Comparison of ENCODE assay signal across 8 cellular contexts in the genomic region with DNA sequence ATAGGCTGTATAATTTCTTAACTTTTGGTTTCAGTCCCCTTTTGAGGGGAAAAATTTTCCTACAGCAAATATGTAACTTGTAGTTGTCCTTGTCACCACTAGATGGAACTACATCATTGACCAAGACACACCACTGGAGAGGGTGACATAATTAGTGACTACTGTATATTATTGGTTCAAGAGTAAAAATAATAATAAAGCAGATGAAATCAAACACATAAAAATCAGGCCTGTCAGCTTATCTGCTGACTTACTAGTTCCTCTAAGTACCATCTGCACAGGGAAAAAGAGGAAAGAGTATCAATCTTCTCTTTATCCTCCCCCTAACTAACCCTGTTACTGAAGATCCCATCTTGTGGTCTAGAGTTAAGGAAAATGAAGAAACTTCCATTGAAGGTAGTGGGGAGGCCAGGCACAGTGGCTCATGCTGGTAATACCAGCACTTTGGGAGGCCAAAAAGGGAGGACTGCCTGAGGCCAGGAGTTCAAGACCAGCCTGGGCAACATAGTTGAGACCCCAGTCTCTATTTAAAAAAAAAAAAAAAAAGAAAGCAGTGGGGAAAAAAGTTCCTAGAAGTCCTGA. TPM values are rescaled to one million over a fixed set of nuclear protein-coding genes. Genes with fewer than 3 reads are reported as not detected.
DNase-seq lines count a peak whose midpoint lies in the region; ATAC-seq, FAIRE-seq and TF ChIP-seq lines count a peak whose summit lies in the region.

No MANE protein-coding gene starts in this region.

- peaks cover 39% of the 10 kb centered on the region for H3K36me3 Mint-ChIP-seq in endodermal cell (ENCODE audit: low read depth)

- peaks cover 74% of the 10 kb centered on the region for H3K36me3 ChIP-seq in endodermal cell (ENCODE audit: control insufficient read depth, insufficient read depth, low read length)

- no peak overlapping the region for H3K4me3 Mint-ChIP-seq in endodermal cell

- peak; percentile 75 for FAIRE-seq in RCC 7860 (lab: Jason Lieb, UNC)

- peak; percentile 82 for TF ChIP-seq CTCF in endodermal cell (conservative IDR thresholded peaks at IDR 0.05)

- H3K4me3 ChIP-seq in endodermal cell (ENCODE audit: low read length), result no peak overlapping the region

- H3K9ac ChIP-seq in endodermal cell (ENCODE audit: extremely low read depth, low read length, poor library complexity, severe bottlenecking), result no peak overlapping the region

- H3K4me1 ChIP-seq in endodermal cell (ENCODE audit: control insufficient read depth, insufficient read depth, low read length), result no peaks in the 10 kb centered on the region

- no peak overlapping the region for H3K27ac Mint-ChIP-seq in endodermal cell

- H3K27me3 Mint-ChIP-seq in endodermal cell (ENCODE audit: insufficient read depth), result no peaks in the 10 kb centered on the region

- no peaks in the 10 kb centered on the region for H3K9me3 Mint-ChIP-seq in endodermal cell

- no peaks in the 10 kb centered on the region for H3K27me3 ChIP-seq in endodermal cell (ENCODE audit: control insufficient read depth, insufficient read depth, low read length, poor library complexity, severe bottlenecking)

- peak; percentile 12 for DNase-seq in ELF-1 (ENCODE audit: low read depth, low spot score)
- peak; percentile 32 for DNase-seq in HT1080 (ENCODE audit: low read depth)
- peak; percentile 38 for DNase-seq in RCC 7860 (ENCODE audit: low spot score)
- DNase-seq in endodermal cell, result no peak
- peak; percentile 32 for DNase-seq in midbrain (lab: John Stamatoyannopoulos, UW)
- DNase-seq in DMS153 treated with DMSO at 0.1 percent for 48 hours (lab: John Stamatoyannopoulos, UW; ENCODE audit: unreplicated experiment), result no peak
- DNase-seq in effector CD4-positive, alpha-beta T cell, result no peak

- H3K4me1 Mint-ChIP-seq in endodermal cell, result no peaks in the 10 kb centered on the region

- no peak overlapping the region for H3K27ac ChIP-seq in endodermal cell (ENCODE audit: low read depth, low read length)

- no peaks in the 10 kb centered on the region for H3K9me3 ChIP-seq in endodermal cell (ENCODE audit: control insufficient read depth, low read length)

- ATAC-seq in GM21390 (IDR thresholded peaks at IDR 0.05; ENCODE audit: unreplicated experiment), result peak; percentile 85

RNA-seq across cellular contexts. Expression of a gene that starts 29.6 kb away (rescaled TPM):
- 10.0 and 11.0 TPM in 2 replicates for total RNA-seq in HT1080 (2014; rRNA removed; shearing (Covaris generic))
- 16.9 and 17.9 TPM in 2 replicates for polyA plus RNA-seq in HT1080 (2015; cell fraction: cytosol; rRNA removed)
- 126 and 147 TPM in 2 replicates for polyA plus RNA-seq in HT1080 (2015; cell fraction: nucleus; rRNA removed)
- total RNA-seq in endodermal cell, result 10 to 100 TPM; 85.7 to 89.5 TPM
- 47.9 TPM for polyA plus RNA-seq in endodermal cell (2013, experiment 1 of 2)
- polyA plus RNA-seq in endodermal cell (2013, experiment 2 of 2), result 33.7 TPM

Comparison
In these comparisons a context has a peak if more than half of its experiments do, and no peak if none do; other contexts are left out.
1. DNase-seq: peak in ELF-1 (single experiment), HT1080 (single experiment), RCC 7860 (single experiment) and midbrain (single experiment); none in endodermal cell (single experiment), DMS153 treated with DMSO at 0.1 percent for 48 hours (single experiment) and effector CD4-positive, alpha-beta T cell (single experiment).